ENCODE assay signal across 19 cellular contexts in genomic region chr9:78122631-78123030, GRCh38.
A peak's percentile ranks its signal among the peaks of the same experiment; 100 is the strongest.
DNase-seq lines count a peak whose midpoint lies in the region; FAIRE-seq and TF ChIP-seq lines count a peak whose summit lies in the region.
"Had no signal": no experiment of that assay in that cellular context is flagged by ENCODE, and none has a peak within 500 bp of the region (broad histone marks: within the 10 kb centered on the region; RNA-seq: fewer than 3 reads in every experiment).

No MANE protein-coding gene starts in this region.

- DNase-seq in Daoy (ENCODE audit: low read depth) (peak; percentile 34), HT1080 (ENCODE audit: low read depth) (peak; percentile 63), mammary epithelial cell (peak; percentile 84), keratinocyte (ENCODE audit: low read depth, low spot score) (no peak), DMS79 treated with DMSO at 0.1 percent for 48 hours (lab: John Stamatoyannopoulos, UW) (no peak), iPS-NIHi11 (ENCODE audit: low spot score) (no peak), RPMI8226 (no peak)
- DNase-seq: activated CD4-positive, alpha-beta T cell treated with anti-CD3 and anti-CD28 coated beads, Interleukin-2, amount 50 U/mL, for 1 hour; effector CD8-positive, alpha-beta T cell; left cardiac atrium; NCI-H1417 treated with DMSO at 0.1 percent for 48 hours; NCI-H2107; NCI-H510A; SK-N-SH; upper lobe of right lung had no signal

- H3K4me1 ChIP-seq in mammary epithelial cell (ENCODE audit: insufficient read depth, low read length): peaks cover 28% of the 10 kb centered on the region
- peaks cover 20% of the 10 kb centered on the region for H3K4me1 ChIP-seq in keratinocyte (ENCODE audit: control insufficient read depth, extremely low read depth, insufficient read depth, low read length)
- H3K4me1 ChIP-seq: right atrium auricular region had no signal

- intact Hi-C loops in mammary epithelial cell (cut with micrococcal nuclease): loop anchor here (5.0 to 10.0 kb wide), 3 partner anchors 368 to 665 kb away; no protein-coding TSS in a partner anchor

- no peak overlapping the region for H3K4me3 ChIP-seq in mammary epithelial cell (replicated peaks in 1 of 3; ENCODE audit: insufficient read depth in 1 of 3, low read depth in 2 of 3, low read length in 3 of 3)
- no peak overlapping the region for H3K4me3 ChIP-seq in keratinocyte (ENCODE audit: control insufficient read depth in 2 of 3, extremely low read depth in 1 of 3, insufficient read depth in 2 of 3, low read depth in 1 of 3, low read length in 3 of 3)
- H3K4me3 ChIP-seq: esophagus muscularis mucosa, right atrium auricular region, upper lobe of right lung had no signal

- 52% methylated on average over 5 of the region's 5 CpGs for WGBS in mammary epithelial cell (ENCODE audit: low coverage, missing lambda C conversion rate)

- dilution Hi-C loops in mammary epithelial cell (cut with HindIII; ENCODE audit: low sequenced_read_pairs): no loop called here
- dilution Hi-C loops in keratinocyte (cut with MboI; ENCODE audit: extremely low pct_ligation_motif_present, low sequenced_read_pairs): loop anchor here (5.0 kb wide), 1 partner anchor 55 kb away; no protein-coding TSS in a partner anchor

- no peaks in the 10 kb centered on the region for H3K27me3 ChIP-seq in mammary epithelial cell (ENCODE audit: insufficient read depth, low read length)
- H3K27me3 ChIP-seq in keratinocyte (ENCODE audit: control insufficient read depth, extremely low read depth, insufficient read depth, low read length): no peaks in the 10 kb centered on the region
- H3K27me3 ChIP-seq: esophagus muscularis mucosa, right atrium auricular region, upper lobe of right lung had no signal

- BruUV-seq in mammary epithelial cell (replicated peaks; lab: Mats Ljungman, UMichigan): no TSS peak

- CTCF ChIA-PET in mammary epithelial cell (lab: Charles Lee; ENCODE audit: low non-redundant PET): interaction anchor here (0.7 kb wide), 1 partner anchor 175 kb away, joined by 4 read pairs; no protein-coding TSS in a partner anchor

- no peak for TF ChIP-seq CTCF in mammary epithelial cell (conservative IDR thresholded peaks at IDR 0.05 in 1 of 2, IDR thresholded peaks at IDR 0.05 in 1 of 2; ENCODE audit: extremely low read depth in 1 of 2, insufficient read depth in 1 of 2, low read depth in 1 of 2, low read length in 2 of 2)
- no peak for TF ChIP-seq CTCF in keratinocyte (optimal IDR thresholded peaks at IDR 0.05 in 1 of 3, IDR thresholded peaks at IDR 0.05 in 1 of 3, conservative IDR thresholded peaks at IDR 0.05 in 1 of 3; ENCODE audit: extremely low read depth in 1 of 3, insufficient read depth in 2 of 3, low read length in 3 of 3)

- H3K4me2 ChIP-seq in mammary epithelial cell (ENCODE audit: insufficient read depth, low read depth, low read length): peak overlapping the region; percentile 37
- H3K4me2 ChIP-seq in keratinocyte (ENCODE audit: control insufficient read depth, extremely low read depth, insufficient read depth, low read depth, low read length): no peak overlapping the region
- H3K4me2 ChIP-seq: SK-N-SH had no signal

- H2AFZ ChIP-seq in mammary epithelial cell (ENCODE audit: low read depth, low read length) (peak overlapping the region; percentile 54), keratinocyte (ENCODE audit: control insufficient read depth, low read length) (no peak overlapping the region)

- no peaks in the 10 kb centered on the region for H3K9me1 ChIP-seq in keratinocyte (ENCODE audit: control insufficient read depth, extremely low read depth, insufficient read depth, low read length)

- no peaks in the 10 kb centered on the region for H3K79me2 ChIP-seq in mammary epithelial cell (ENCODE audit: insufficient read depth, low read length)
- H3K79me2 ChIP-seq in keratinocyte (ENCODE audit: control insufficient read depth, insufficient read depth, low read length): no peaks in the 10 kb centered on the region

- H4K20me1 ChIP-seq in mammary epithelial cell (ENCODE audit: insufficient read depth, low read length) (no peaks in the 10 kb centered on the region), keratinocyte (ENCODE audit: control insufficient read depth, extremely low read depth, insufficient read depth, low read length) (no peaks in the 10 kb centered on the region)

- peak; percentile 20 for FAIRE-seq in keratinocyte (lab: Jason Lieb, UNC)
- FAIRE-seq: G401.6 had no signal

- no peaks in the 10 kb centered on the region for H3K36me3 ChIP-seq in mammary epithelial cell (ENCODE audit: insufficient read depth, low read length)
- H3K36me3 ChIP-seq in keratinocyte (ENCODE audit: control insufficient read depth in 2 of 2, extremely low read depth in 1 of 2, insufficient read depth in 2 of 2, low read length in 2 of 2): no peaks in the 10 kb centered on the region
- H3K36me3 ChIP-seq: esophagus muscularis mucosa, right atrium auricular region, upper lobe of right lung had no signal

- H3K27ac ChIP-seq in mammary epithelial cell (ENCODE audit: insufficient read depth, low read depth, low read length) (peak overlapping the region; percentile 61), keratinocyte (ENCODE audit: control insufficient read depth, insufficient read depth, low read length) (no peak overlapping the region)
- H3K27ac ChIP-seq: C4-2B, esophagus muscularis mucosa, right atrium auricular region, upper lobe of right lung had no signal

- no peak overlapping the region for H3K9ac ChIP-seq in mammary epithelial cell (ENCODE audit: insufficient read depth, low read length)
- no peak overlapping the region for H3K9ac ChIP-seq in keratinocyte (ENCODE audit: control insufficient read depth, extremely low read depth, insufficient read depth, low read length)
- H3K9ac ChIP-seq: SK-N-SH had no signal

- peaks cover 4% of the 10 kb centered on the region for H3K9me3 ChIP-seq in mammary epithelial cell (replicated peaks; ENCODE audit: insufficient read depth, low read length)
- H3K9me3 ChIP-seq in keratinocyte (ENCODE audit: control insufficient read depth, low read depth, low read length): no peaks in the 10 kb centered on the region
- H3K9me3 ChIP-seq: esophagus muscularis mucosa, right atrium auricular region, SK-N-SH, upper lobe of right lung had no signal

- in situ Hi-C loops in mammary epithelial cell (cut with MboI; ENCODE audit: low sequenced_read_pairs in 2 of 2): no loop called here

Comparison
In these comparisons a context has a peak if more than half of its experiments do, and no peak if none do; other contexts are left out.
1. DNase-seq: peak in Daoy (single experiment), HT1080 (single experiment) and mammary epithelial cell (single experiment); none in keratinocyte (single experiment), DMS79 treated with DMSO at 0.1 percent for 48 hours (single experiment), iPS-NIHi11 (single experiment) and RPMI8226 (single experiment).